Comparison of ENCODE assay signal across 10 cellular contexts in genomic region chr1:186187601-186188000, GRCh38.
DNase-seq lines count a peak whose midpoint lies in the region; ATAC-seq and TF ChIP-seq lines count a peak whose summit lies in the region.
"Had no signal": no experiment of that assay in that cellular context is flagged by ENCODE, and none has a peak within 500 bp of the region (broad histone marks: within the 10 kb centered on the region; RNA-seq: fewer than 3 reads in every experiment).

No MANE protein-coding gene starts in this region.

- TF ChIP-seq POLR2A in esophagus muscularis mucosa (IDR thresholded peaks at IDR 0.05; ENCODE audit: low read depth) = no peak

- H3K4me3 ChIP-seq in esophagus muscularis mucosa = no peak overlapping the region

- no peaks in the 10 kb centered on the region for H3K27me3 ChIP-seq in esophagus muscularis mucosa

- ATAC-seq in GM18511 (IDR thresholded peaks at IDR 0.05; ENCODE audit: unreplicated experiment) (peak; percentile 64), GM21825 (IDR thresholded peaks at IDR 0.05; ENCODE audit: unreplicated experiment) (peak; percentile 55), HG03520 (IDR thresholded peaks at IDR 0.05; ENCODE audit: unreplicated experiment) (peak; percentile 45)
- ATAC-seq: left lobe of liver had no signal

- DNase-seq in epithelial cell of prostate (ENCODE audit: low read depth, low spot score) (peak; percentile 41), esophagus muscularis mucosa (ENCODE audit: extremely low spot score) (no peak), KBM-7 (no peak), hypothalamus (lab: John Stamatoyannopoulos, UW) (no peak), KG1 (lab: John Stamatoyannopoulos, UW) (no peak)
- DNase-seq: NCI-H2171 had no signal

- no peak for TF ChIP-seq EP300 in esophagus muscularis mucosa (IDR thresholded peaks at IDR 0.05)

- H3K27ac ChIP-seq in epithelial cell of prostate = peak overlapping the region; percentile 98
- H3K27ac ChIP-seq in esophagus muscularis mucosa (replicated peaks in 1 of 4) = no peak overlapping the region

- in situ Hi-C loops in KBM-7 (cut with MboI; ENCODE audit: low pct_unique_long_range_greater_than_20kb, low sequenced_read_pairs) = no loop called here

- WGBS in esophagus muscularis mucosa = 88% methylated on average over 5 of the region's 5 CpGs

- no peaks in the 10 kb centered on the region for H3K9me3 ChIP-seq in esophagus muscularis mucosa

- TF ChIP-seq CTCF in esophagus muscularis mucosa (IDR thresholded peaks at IDR 0.05) = no peak

- peaks cover 0 to 32% (median 8%) of the 10 kb centered on the region in 4 donors for H3K36me3 ChIP-seq in esophagus muscularis mucosa

- intact Hi-C loops in esophagus muscularis mucosa (cut with DNase I) = no loop called here

- peaks cover 0 to 15% (median 7%) of the 10 kb centered on the region in 4 donors for H3K4me1 ChIP-seq in esophagus muscularis mucosa
